Comparison of ENCODE assay signal across 25 cellular contexts in the genomic region with DNA sequence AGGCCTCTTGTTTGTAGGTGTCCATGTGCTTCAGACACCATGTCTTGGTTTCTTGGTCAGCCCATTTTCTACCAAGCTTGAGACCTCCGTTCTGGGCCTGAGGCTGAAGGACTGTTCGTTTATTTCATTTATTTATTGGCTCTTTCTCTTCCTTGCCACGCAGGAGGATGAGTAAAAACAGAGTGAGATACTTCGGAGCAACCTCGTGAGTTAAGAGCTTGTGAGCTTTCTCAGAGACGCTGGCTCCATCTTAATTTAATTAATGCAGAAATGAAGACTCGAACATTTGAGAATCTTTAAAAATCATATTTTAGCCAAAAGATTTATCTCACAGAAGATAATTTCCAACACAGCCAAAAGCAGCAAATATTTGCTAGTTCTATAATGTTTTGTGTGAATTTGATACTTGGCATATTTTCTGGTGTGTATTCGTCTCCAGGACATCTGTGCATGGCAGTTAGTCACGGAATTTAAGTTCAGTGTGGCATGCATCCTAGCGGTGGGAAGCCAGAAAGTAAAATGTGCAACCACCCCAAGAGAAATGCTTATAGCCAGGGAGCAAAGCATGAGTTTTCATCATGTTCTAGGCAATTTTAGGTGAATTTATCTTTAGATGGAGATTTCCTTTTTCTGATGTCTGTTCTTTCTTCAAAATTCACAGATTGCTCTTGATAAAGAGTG.
DNase-seq lines count a peak whose midpoint lies in the region; ATAC-seq and TF ChIP-seq lines count a peak whose summit lies in the region.
"Had no signal": no experiment of that assay in that cellular context is flagged by ENCODE, and none has a peak within 500 bp of the region (broad histone marks: within the 10 kb centered on the region; RNA-seq: fewer than 3 reads in every experiment).

No MANE protein-coding gene starts in this region.

- no peak overlapping the region for H2AK5ac ChIP-seq in IMR-90 (ENCODE audit: low read depth, low read length)

- no peak overlapping the region for H3K4me2 ChIP-seq in IMR-90 (ENCODE audit: low read depth, low read length)
- H3K4me2 ChIP-seq: KMS-11 had no signal

- H3K27ac ChIP-seq in IMR-90 (ENCODE audit: insufficient read depth, low read length) (no peak overlapping the region), sigmoid colon (peak overlapping the region in 2 of 4 donors; percentile 45 to 46), heart right ventricle (no peak overlapping the region)
- no peak overlapping the region for H3K27ac ChIP-seq in CD4-positive, alpha-beta memory T cell (ENCODE audit: low read depth, low read length)
- H3K27ac ChIP-seq: breast epithelium, KMS-11, suprapubic skin had no signal

- POLR2A ChIA-PET in IMR-90 (lab: Charles Lee; ENCODE audit: unreplicated experiment), result no interaction called here
- POLR2A ChIA-PET in CD4-positive, alpha-beta memory T cell (lab: Charles Lee; ENCODE audit: partially characterized antibody), result no interaction called here

- in situ Hi-C loops in IMR-90 (cut with MboI; ENCODE audit: low sequenced_read_pairs), result no loop called here

- ATAC-seq in IMR-90 (ENCODE audit: low read depth) (no peak), heart right ventricle (no peak)
- ATAC-seq: left colon; stimulated activated effector memory CD8-positive, alpha-beta T cell treated with anti-CD3 and anti-CD28 coated beads, Interleukin-12 subunit alpha, Interleukin-12 subunit beta, amount 100 ng/mL, for 72 hours; T-helper 17 cell had no signal

- H2BK20ac ChIP-seq in IMR-90 (ENCODE audit: low read depth, low read length), result no peak overlapping the region

- H3K14ac ChIP-seq in IMR-90 (replicated peaks; ENCODE audit: low read depth, low read length), result no peak overlapping the region

- no peak overlapping the region for H3K4me3 Mint-ChIP-seq in chondrocyte (ENCODE audit: unreplicated experiment)
- no peak overlapping the region for H3K4me3 Mint-ChIP-seq in CD4-positive, alpha-beta memory T cell
- H3K4me3 Mint-ChIP-seq: activated naive CD8-positive, alpha-beta T cell treated with anti-CD3 and anti-CD28 coated beads, Interleukin-2, amount 10 ng/mL, durations not matched to agents 7 days and 5 days; CD4-positive, alpha-beta T cell; endodermal cell; memory B cell; stimulated activated effector memory CD8-positive, alpha-beta T cell treated with anti-CD3 and anti-CD28 coated beads, Interleukin-12 subunit alpha, Interleukin-12 subunit beta, amount 100 ng/mL, for 72 hours; T-helper 17 cell had no signal

- no peak overlapping the region for H2BK120ac ChIP-seq in IMR-90 (ENCODE audit: low read depth, low read length)

- peaks cover 2% of the 10 kb centered on the region for H3K4me1 ChIP-seq in IMR-90 (ENCODE audit: control insufficient read depth, insufficient read depth, low read length)
- H3K4me1 ChIP-seq in sigmoid colon, result peaks cover 0 to 14% (median 4%) of the 10 kb centered on the region in 4 donors
- no peaks in the 10 kb centered on the region for H3K4me1 ChIP-seq in CD4-positive, alpha-beta memory T cell (ENCODE audit: insufficient read depth, low read length)
- H3K4me1 ChIP-seq in heart right ventricle, result no peaks in the 10 kb centered on the region
- H3K4me1 ChIP-seq: breast epithelium, suprapubic skin had no signal

- TF ChIP-seq CTCF in AG09309 (IDR thresholded peaks at IDR 0.05; ENCODE audit: control insufficient read depth, insufficient read depth, low read depth, low read length, missing control alignments), result peak; percentile 43
- TF ChIP-seq CTCF in IMR-90 (conservative IDR thresholded peaks at IDR 0.05; ENCODE audit: low read depth, low read length), result no peak
- TF ChIP-seq CTCF in chondrocyte (IDR thresholded peaks at IDR 0.05), result peak; percentile 72
- TF ChIP-seq CTCF in sigmoid colon (IDR thresholded peaks at IDR 0.05), result no peak
- TF ChIP-seq CTCF in heart right ventricle (IDR thresholded peaks at IDR 0.05), result no peak

- TF ChIP-seq EP300 in sigmoid colon (IDR thresholded peaks at IDR 0.05), result no peak

- H4K91ac ChIP-seq in IMR-90 (ENCODE audit: insufficient read depth, low read depth, low read length), result no peak overlapping the region

- H2BK15ac ChIP-seq in IMR-90 (ENCODE audit: low read depth, low read length), result no peak overlapping the region

- no TSS peak for BruUV-seq in IMR-90 (replicated peaks; lab: Mats Ljungman, UMichigan)

- TF ChIP-seq POLR2A in IMR-90 (IDR thresholded peaks at IDR 0.05; ENCODE audit: low read depth, low read length) (no peak), sigmoid colon (IDR thresholded peaks at IDR 0.05) (no peak)

- H3K9me3 Mint-ChIP-seq in chondrocyte (ENCODE audit: low read depth), result peaks cover 17% of the 10 kb centered on the region
- peaks cover 0 to 3% (median 0%) of the 10 kb centered on the region in 8 donors for H3K9me3 Mint-ChIP-seq in CD4-positive, alpha-beta memory T cell
- H3K9me3 Mint-ChIP-seq: activated naive CD8-positive, alpha-beta T cell treated with anti-CD3 and anti-CD28 coated beads, Interleukin-2, amount 10 ng/mL, durations not matched to agents 7 days and 5 days; CD4-positive, alpha-beta T cell; memory B cell; stimulated activated effector memory CD8-positive, alpha-beta T cell treated with anti-CD3 and anti-CD28 coated beads, Interleukin-12 subunit alpha, Interleukin-12 subunit beta, amount 100 ng/mL, for 72 hours had no signal

- no peaks in the 10 kb centered on the region for H4K20me1 ChIP-seq in IMR-90 (ENCODE audit: insufficient read depth, low read length)

- H3K27me3 ChIP-seq in IMR-90 (ENCODE audit: control insufficient read depth, insufficient read depth, low read length) (no peaks in the 10 kb centered on the region), sigmoid colon (no peaks in the 10 kb centered on the region), heart right ventricle (peaks cover 0 to 6% (median 0%) of the 10 kb centered on the region in 7 donors)
- no peaks in the 10 kb centered on the region for H3K27me3 ChIP-seq in CD4-positive, alpha-beta memory T cell (ENCODE audit: insufficient read depth, low read length)
- H3K27me3 ChIP-seq: breast epithelium, suprapubic skin had no signal

- H2AK9ac ChIP-seq in IMR-90 (replicated peaks; ENCODE audit: low read depth, low read length, poor library complexity), result no peak overlapping the region

- CTCF ChIA-PET in IMR-90 (lab: Yijun Ruan, JAX), result no interaction called here
- CTCF ChIA-PET in CD4-positive, alpha-beta memory T cell (lab: Charles Lee; ENCODE audit: partially characterized antibody), result no interaction called here

- H3K27ac Mint-ChIP-seq in chondrocyte (ENCODE audit: unreplicated experiment), result peak overlapping the region; percentile 85
- no peak overlapping the region for H3K27ac Mint-ChIP-seq in CD4-positive, alpha-beta memory T cell
- H3K27ac Mint-ChIP-seq: activated naive CD8-positive, alpha-beta T cell treated with anti-CD3 and anti-CD28 coated beads, Interleukin-2, amount 10 ng/mL, durations not matched to agents 7 days and 5 days; CD4-positive, alpha-beta T cell; endodermal cell; memory B cell; stimulated activated effector memory CD8-positive, alpha-beta T cell treated with anti-CD3 and anti-CD28 coated beads, Interleukin-12 subunit alpha, Interleukin-12 subunit beta, amount 100 ng/mL, for 72 hours; T-helper 17 cell had no signal

- H3K27me3 Mint-ChIP-seq in chondrocyte (ENCODE audit: low read depth), result no peaks in the 10 kb centered on the region
- H3K27me3 Mint-ChIP-seq in CD4-positive, alpha-beta memory T cell, result peaks cover 6 to 8% of the 10 kb centered on the region in 2 donors
- H3K27me3 Mint-ChIP-seq: CD4-positive, alpha-beta T cell had no signal

- H3K36me3 Mint-ChIP-seq in chondrocyte (ENCODE audit: low read depth), result peaks cover 29% of the 10 kb centered on the region
- no peaks in the 10 kb centered on the region for H3K36me3 Mint-ChIP-seq in CD4-positive, alpha-beta memory T cell
- H3K36me3 Mint-ChIP-seq: activated naive CD8-positive, alpha-beta T cell treated with anti-CD3 and anti-CD28 coated beads, Interleukin-2, amount 10 ng/mL, durations not matched to agents 7 days and 5 days; memory B cell; stimulated activated effector memory CD8-positive, alpha-beta T cell treated with anti-CD3 and anti-CD28 coated beads, Interleukin-12 subunit alpha, Interleukin-12 subunit beta, amount 100 ng/mL, for 72 hours had no signal

- no peak overlapping the region for H4K5ac ChIP-seq in IMR-90 (ENCODE audit: low read depth, low read length)

- H3K36me3 ChIP-seq in IMR-90 (ENCODE audit: control insufficient read depth, insufficient read depth, low read length) (no peaks in the 10 kb centered on the region), sigmoid colon (no peaks in the 10 kb centered on the region), heart right ventricle (no peaks in the 10 kb centered on the region)
- H3K36me3 ChIP-seq in CD4-positive, alpha-beta memory T cell (ENCODE audit: insufficient read depth, low read length), result no peaks in the 10 kb centered on the region
- H3K36me3 ChIP-seq: breast epithelium, suprapubic skin had no signal

- no peak overlapping the region for H3K56ac ChIP-seq in IMR-90 (ENCODE audit: extremely low read depth, insufficient read depth, low read length)

- no peak overlapping the region for H3K18ac ChIP-seq in IMR-90 (ENCODE audit: low read depth, low read length)

- intact Hi-C loops in IMR-90 (cut with micrococcal nuclease), result no loop called here
- intact Hi-C loops in sigmoid colon (cut with DNase I), result no loop called here
- intact Hi-C loops in CD4-positive, alpha-beta memory T cell (cut with micrococcal nuclease), result no loop called here
- intact Hi-C loops in heart right ventricle (cut with DNase I), result no loop called here

- H2AFZ ChIP-seq in IMR-90 (replicated peaks; ENCODE audit: low read length, poor library complexity), result no peak overlapping the region

- no peak overlapping the region for H4K8ac ChIP-seq in IMR-90 (ENCODE audit: low read depth in 2 of 2, low read length in 2 of 2)

- no peak overlapping the region for H3K23ac ChIP-seq in IMR-90 (ENCODE audit: low read depth, low read length)

- H3K4me3 ChIP-seq in AG09309 (ENCODE audit: control insufficient read depth, low read depth, low read length) (no peak overlapping the region), IMR-90 (ENCODE audit: insufficient read depth, low read depth, low read length) (no peak overlapping the region), sigmoid colon (no peak overlapping the region), heart right ventricle (no peak overlapping the region)
- H3K4me3 ChIP-seq in CD4-positive, alpha-beta memory T cell (ENCODE audit: low read length in 2 of 2), result no peak overlapping the region
- H3K4me3 ChIP-seq: breast epithelium, suprapubic skin had no signal

- no peak overlapping the region for H2BK5ac ChIP-seq in IMR-90 (ENCODE audit: low read depth, low read length, poor library complexity, severe bottlenecking)

- DNase-seq in AG09309 (ENCODE audit: low read depth) (no peak), IMR-90 (peak; percentile 23), chondrocyte (ENCODE audit: low spot score) (no peak), islet precursor cell (peak; percentile 5), sigmoid colon (no peak), COR-L47 (lab: John Stamatoyannopoulos, UW) (no peak), heart right ventricle (no peak)
- DNase-seq in CD4-positive, alpha-beta memory T cell, result no peak
- DNase-seq: ACHN; activated effector memory CD4-positive, alpha-beta T cell treated with anti-CD3 and anti-CD28 coated beads, Interleukin-2, amount 50 U/mL, for 16 hours; activated naive CD8-positive, alpha-beta T cell treated with anti-CD3 and anti-CD28 coated beads, Interleukin-2, amount 10 ng/mL, durations not matched to agents 7 days and 5 days; CD4-positive, alpha-beta T cell; cortex of kidney; DMS 273 treated with DMSO at 0.1 percent for 48 hours; left colon; NCI-H1048; NCI-H1694 treated with DMSO at 0.1 percent for 48 hours; small intestine; T-helper 17 cell had no signal

- H3K9me3 ChIP-seq in IMR-90 (ENCODE audit: control insufficient read depth, insufficient read depth, low read length) (no peaks in the 10 kb centered on the region), sigmoid colon (no peaks in the 10 kb centered on the region), heart right ventricle (no peaks in the 10 kb centered on the region)
- H3K9me3 ChIP-seq in CD4-positive, alpha-beta memory T cell (ENCODE audit: control insufficient read depth in 1 of 2, low read length in 2 of 2), result no peaks in the 10 kb centered on the region
- H3K9me3 ChIP-seq: breast epithelium, suprapubic skin had no signal

- H3K4ac ChIP-seq in IMR-90 (ENCODE audit: low read depth, low read length), result peak overlapping the region; percentile 15; the same call in 1 of the 2 replicates

- 100% methylated on average over 1 of the region's 10 CpGs; no CpG with 5 or more reads in 1 of the 2 experiments for WGBS in IMR-90 (ENCODE audit: extremely low coverage in 2 of 2, insufficient read length in 1 of 2), 2 experiments
- WGBS in sigmoid colon, 2 donors, result 73 to 77% methylated on average over 10 of the region's 10 CpGs
- WGBS in heart right ventricle, 2 donors, result 65 to 68% methylated on average over 10 of the region's 10 CpGs

- H3K79me1 ChIP-seq in IMR-90 (ENCODE audit: low read depth in 1 of 2, low read length in 2 of 2), result peaks cover 0 to 7% of the 10 kb centered on the region in 2 experiments; a peak in 1 of 4 replicates

- dilution Hi-C loops in IMR-90 (cut with HindIII; ENCODE audit: low sequenced_read_pairs, unreplicated experiment), result no loop called here

- H3K4me1 Mint-ChIP-seq in chondrocyte (ENCODE audit: low read depth), result peaks cover 53% of the 10 kb centered on the region
- H3K4me1 Mint-ChIP-seq in CD4-positive, alpha-beta memory T cell, result no peaks in the 10 kb centered on the region
- H3K4me1 Mint-ChIP-seq: activated naive CD8-positive, alpha-beta T cell treated with anti-CD3 and anti-CD28 coated beads, Interleukin-2, amount 10 ng/mL, durations not matched to agents 7 days and 5 days; endodermal cell; memory B cell; stimulated activated effector memory CD8-positive, alpha-beta T cell treated with anti-CD3 and anti-CD28 coated beads, Interleukin-12 subunit alpha, Interleukin-12 subunit beta, amount 100 ng/mL, for 72 hours; T-helper 17 cell had no signal

- H3K9ac ChIP-seq in IMR-90 (ENCODE audit: low read depth, low read length), result no peak overlapping the region
- H3K9ac ChIP-seq: KMS-11 had no signal

- peaks cover 3% of the 10 kb centered on the region; the same call in 1 of the 2 replicates for H3K9me1 ChIP-seq in IMR-90 (ENCODE audit: insufficient read depth, low read length)

- no peak for TF ChIP-seq RAD21 in IMR-90 (IDR thresholded peaks at IDR 0.05; ENCODE audit: low read length)

Comparison
In these comparisons a context has a peak if more than half of its experiments do, and no peak if none do; other contexts are left out.
1. DNase-seq: peak in IMR-90 (single experiment) and islet precursor cell (single experiment); none in AG09309 (single experiment), chondrocyte (single experiment), sigmoid colon (single experiment), CD4-positive, alpha-beta memory T cell (0 of 5), COR-L47 (single experiment) and heart right ventricle (0 of 2).
2. CTCF ChIP-seq: peak in AG09309 (single experiment) and chondrocyte (single experiment); none in IMR-90 (single experiment), sigmoid colon (0 of 4) and heart right ventricle (0 of 9).